ENCODE assay signal across 8 cellular contexts in genomic region chr6:26232950-26233607, GRCh38.
DNase-seq lines count a peak whose midpoint lies in the region; ATAC-seq, FAIRE-seq and TF ChIP-seq lines count a peak whose summit lies in the region.

No MANE protein-coding gene starts in this region.

- TF ChIP-seq POLR2A in GM12892 (IDR thresholded peaks at IDR 0.05; ENCODE audit: low read depth, low read length), result no peak

- H3K4me1 Mint-ChIP-seq in activated CD4-positive, alpha-beta memory T cell treated with anti-CD3 and anti-CD28 coated beads for 36 hours (ENCODE audit: low read depth), result peaks cover 32% of the 10 kb centered on the region

- H3K4me3 ChIP-seq in esophagus (ENCODE audit: low read depth in 1 of 2, low read length in 2 of 2), result peak overlapping the region; percentile 51 to 75

- peak overlapping the region; percentile 84 to 92 for H3K27ac ChIP-seq in esophagus (ENCODE audit: low read depth in 2 of 2, low read length in 1 of 2)

- H3K27me3 Mint-ChIP-seq in activated CD4-positive, alpha-beta memory T cell treated with anti-CD3 and anti-CD28 coated beads for 36 hours, result peaks cover 12% of the 10 kb centered on the region

- DNase-seq in GM12892 (ENCODE audit: insufficient read length), result no peak
- DNase-seq in activated CD4-positive, alpha-beta memory T cell treated with anti-CD3 and anti-CD28 coated beads for 36 hours, result peak; percentile 66
- peak; percentile 69 for DNase-seq in posterior vena cava (ENCODE audit: low spot score)
- DNase-seq in HEK293T (ENCODE audit: extremely low spot score), result no peak
- no peak for DNase-seq in occipital lobe (lab: John Stamatoyannopoulos, UW)

- ATAC-seq in HG03342 (IDR thresholded peaks at IDR 0.05; ENCODE audit: unreplicated experiment) (peak; percentile 3), HG02610 (IDR thresholded peaks at IDR 0.05; ENCODE audit: unreplicated experiment) (no peak)

- H3K27me3 ChIP-seq in esophagus (ENCODE audit: control insufficient read depth in 1 of 2, insufficient read depth in 2 of 2, low read length in 2 of 2), result no peaks in the 10 kb centered on the region

- FAIRE-seq in GM12892 (lab: Jason Lieb, UNC), result peak; percentile 30

- no peaks in the 10 kb centered on the region for H3K36me3 ChIP-seq in esophagus (ENCODE audit: control insufficient read depth in 2 of 2, insufficient read depth in 2 of 2, low read length in 1 of 2)

- H3K9me3 ChIP-seq in esophagus (ENCODE audit: control insufficient read depth in 2 of 2, insufficient read depth in 1 of 2, low read depth in 1 of 2, low read length in 1 of 2), result no peaks in the 10 kb centered on the region

- intact Hi-C loops in activated CD4-positive, alpha-beta memory T cell treated with anti-CD3 and anti-CD28 coated beads for 36 hours (cut with micrococcal nuclease), result loop anchor here (1.0 to 5.0 kb wide), 3 partner anchors 9 to 39 kb away; a partner anchor contains a TSS
- intact Hi-C loops in posterior vena cava (cut with DNase I), result no loop called here

- peak overlapping the region; percentile 82 for H3K4me3 Mint-ChIP-seq in activated CD4-positive, alpha-beta memory T cell treated with anti-CD3 and anti-CD28 coated beads for 36 hours

- POLR2A ChIA-PET in activated CD4-positive, alpha-beta memory T cell treated with anti-CD3 and anti-CD28 coated beads for 36 hours (lab: Charles Lee), result interaction anchor here (0.6 to 7.1 kb wide), 29 partner anchors 9 to 1634 kb away, joined by 3 to 219 read pairs (median 13); a partner anchor contains a TSS
- POLR2A ChIA-PET in HEK293T (lab: Yijun Ruan, JAX), result interaction anchor here (1.1 to 5.5 kb wide), 13 partner anchors 9 to 212 kb away, joined by 3 to 48 read pairs (median 11); a partner anchor contains a TSS

- CTCF ChIA-PET in activated CD4-positive, alpha-beta memory T cell treated with anti-CD3 and anti-CD28 coated beads for 36 hours (lab: Charles Lee), result interaction anchor here (1.0 to 2.5 kb wide), 6 partner anchors 9 to 207 kb away, joined by 3 to 21 read pairs (median 4); a partner anchor contains a TSS
- CTCF ChIA-PET in HEK293T (lab: Yijun Ruan, JAX), result interaction anchor here (0.6 kb wide), 1 partner anchor 239 kb away, joined by 4 read pairs; no protein-coding TSS in a partner anchor

- peak overlapping the region; percentile 99 for H3K27ac Mint-ChIP-seq in activated CD4-positive, alpha-beta memory T cell treated with anti-CD3 and anti-CD28 coated beads for 36 hours

- H3K9me3 Mint-ChIP-seq in activated CD4-positive, alpha-beta memory T cell treated with anti-CD3 and anti-CD28 coated beads for 36 hours, result peaks cover 2% of the 10 kb centered on the region

- H3K4me1 ChIP-seq in esophagus (ENCODE audit: control insufficient read depth in 2 of 2, insufficient read depth in 2 of 2, low read length in 1 of 2), result no peaks in the 10 kb centered on the region

- WGBS in esophagus, 2 donors, result 12% methylated on average over 31 of the region's 31 CpGs

- peaks cover 15% of the 10 kb centered on the region for H3K36me3 Mint-ChIP-seq in activated CD4-positive, alpha-beta memory T cell treated with anti-CD3 and anti-CD28 coated beads for 36 hours

TF ChIP-seq in HEK293T, 16 proteins besides CTCF, POLR2A, EP300 and RAD21:
- TF ChIP-seq FOXA1 (IDR thresholded peaks at IDR 0.05) (no peak), BHLHE40 (IDR thresholded peaks at IDR 0.05; ENCODE audit: borderline replicate concordance) (no peak), NFRKB (IDR thresholded peaks at IDR 0.05) (no peak), CTBP1 (IDR thresholded peaks at IDR 0.05; ENCODE audit: borderline replicate concordance) (no peak), FOXM1 (IDR thresholded peaks at IDR 0.05; ENCODE audit: borderline replicate concordance) (no peak), ARNT (IDR thresholded peaks at IDR 0.05) (no peak), PKNOX1 (IDR thresholded peaks at IDR 0.05) (no peak), SUZ12 (IDR thresholded peaks at IDR 0.05) (no peak), SP1 (IDR thresholded peaks at IDR 0.05) (no peak), HDGF (IDR thresholded peaks at IDR 0.05; ENCODE audit: borderline replicate concordance) (no peak), LEF1 (IDR thresholded peaks at IDR 0.05; ENCODE audit: borderline replicate concordance) (no peak), TARDBP (IDR thresholded peaks at IDR 0.05) (no peak)

Comparison
In these comparisons a context has a peak if more than half of its experiments do, and no peak if none do; other contexts are left out.
1. DNase-seq: peak in activated CD4-positive, alpha-beta memory T cell treated with anti-CD3 and anti-CD28 coated beads for 36 hours (single experiment) and posterior vena cava (single experiment); none in GM12892 (single experiment), HEK293T (single experiment) and occipital lobe (single experiment).